26 cellular contexts compared by ENCODE assay signal in genomic region chr2:238875531-238876231, GRCh38. TPM values are rescaled to one million over a fixed set of nuclear protein-coding genes. Genes with fewer than 3 reads are reported as not detected.
DNase-seq lines count a peak whose midpoint lies in the region; ATAC-seq and TF ChIP-seq lines count a peak whose summit lies in the region.
"Had no signal": no experiment of that assay in that cellular context is flagged by ENCODE, and none has a peak within 500 bp of the region (broad histone marks: within the 10 kb centered on the region; RNA-seq: fewer than 3 reads in every experiment).

No MANE protein-coding gene starts in this region.

- POLR2A ChIA-PET in RWPE1 (lab: Yijun Ruan, JAX; ENCODE audit: low non-redundant PET) = no interaction called here

- no peaks in the 10 kb centered on the region for H3K27me3 ChIP-seq in tibial artery
- H3K27me3 ChIP-seq: pancreas had no signal

- no peak for TF ChIP-seq CTCF in RWPE1 (conservative IDR thresholded peaks at IDR 0.05; ENCODE audit: low read depth)
- TF ChIP-seq CTCF in nephron (IDR thresholded peaks at IDR 0.05; ENCODE audit: unreplicated experiment in 3 of 3) = no peak
- no peak for TF ChIP-seq CTCF in tibial artery (IDR thresholded peaks at IDR 0.05)

- CTCF ChIA-PET in RWPE1 (lab: Yijun Ruan, JAX) = interaction anchor here (0.6 kb wide), 1 partner anchor 780 kb away, joined by 3 read pairs; no protein-coding TSS in a partner anchor

- no peaks in the 10 kb centered on the region for H3K36me3 ChIP-seq in tibial artery
- H3K36me3 ChIP-seq: HAP-1, pancreas, thoracic aorta had no signal

- H3K9me3 ChIP-seq in tibial artery = no peaks in the 10 kb centered on the region
- H3K9me3 ChIP-seq: HAP-1, pancreas, thoracic aorta had no signal

- peaks cover 26% of the 10 kb centered on the region for H3K27me3 Mint-ChIP-seq in nephron (ENCODE audit: low read depth)
- H3K27me3 Mint-ChIP-seq: activated CD4-positive, alpha-beta memory T cell treated with anti-CD3 and anti-CD28 coated beads, Interleukin-2, amount 10 ng/mL, durations not matched to agents 7 days and 5 days had no signal

- no peak for ATAC-seq in GM19397 (IDR thresholded peaks at IDR 0.05; ENCODE audit: unreplicated experiment)
- ATAC-seq: CD8-positive, alpha-beta T cell; natural killer cell had no signal

- no peak overlapping the region for H3K4me3 Mint-ChIP-seq in nephron
- H3K4me3 Mint-ChIP-seq: activated CD4-positive, alpha-beta memory T cell treated with anti-CD3 and anti-CD28 coated beads, Interleukin-2, amount 10 ng/mL, durations not matched to agents 7 days and 5 days; CD8-positive, alpha-beta T cell; memory B cell; natural killer cell had no signal

- H3K36me3 Mint-ChIP-seq in nephron (ENCODE audit: low read depth) = peaks cover 6% of the 10 kb centered on the region
- H3K36me3 Mint-ChIP-seq: CD8-positive, alpha-beta T cell; memory B cell; natural killer cell had no signal

- H3K9me3 Mint-ChIP-seq in nephron = no peaks in the 10 kb centered on the region
- H3K9me3 Mint-ChIP-seq: natural killer cell had no signal

- H3K4me3 ChIP-seq in tibial artery = no peak overlapping the region
- H3K4me3 ChIP-seq: HAP-1, pancreas, thoracic aorta had no signal

- peaks cover 10% of the 10 kb centered on the region for H3K4me1 Mint-ChIP-seq in nephron
- H3K4me1 Mint-ChIP-seq: activated CD4-positive, alpha-beta memory T cell treated with anti-CD3 and anti-CD28 coated beads, Interleukin-2, amount 10 ng/mL, durations not matched to agents 7 days and 5 days; memory B cell; natural killer cell had no signal

- H3K27ac Mint-ChIP-seq in nephron = peak overlapping the region in 2 of 3 experiments; percentile 40 to 44
- H3K27ac Mint-ChIP-seq: activated CD4-positive, alpha-beta memory T cell treated with anti-CD3 and anti-CD28 coated beads, Interleukin-2, amount 10 ng/mL, durations not matched to agents 7 days and 5 days; CD8-positive, alpha-beta T cell; memory B cell; natural killer cell had no signal

- no peak for DNase-seq in RWPE1 (ENCODE audit: low spot score)
- DNase-seq in fibroblast of peridontal ligament (ENCODE audit: extremely low read depth) = peak; percentile 43
- DNase-seq in tibial artery = peak; percentile 70 to 83
- DNase-seq in HUDEP-2 (lab: John Stamatoyannopoulos, UW; ENCODE audit: unreplicated experiment in 76 of 76) = no peak
- no peak for DNase-seq in SK-N-DZ (ENCODE audit: low spot score)
- no peak for DNase-seq in NCI-H1417 treated with DMSO at 0.1 percent for 48 hours (lab: John Stamatoyannopoulos, UW)
- DNase-seq: activated CD4-positive, alpha-beta memory T cell treated with anti-CD3 and anti-CD28 coated beads, Interleukin-2, amount 10 ng/mL, durations not matched to agents 7 days and 5 days; activated naive CD4-positive, alpha-beta T cell treated with Interleukin-2 at 50 U/mL for 16 hours; AML-193; amniotic stem cell; CD8-positive, alpha-beta T cell; DMS153; foreskin melanocyte; GDM1; KG1; natural killer cell; NCI-H187; NCI-H2227 treated with DMSO at 0.1 percent for 48 hours; NCI-H748 treated with DMSO at 0.1 percent for 48 hours; SHP77 treated with DMSO at 0.1 percent for 48 hours had no signal

- intact Hi-C loops in tibial artery (cut with DNase I; ENCODE audit: low total_unique reads) = no loop called here

- H3K4me1 ChIP-seq in tibial artery = peaks cover 0 to 13% (median 7%) of the 10 kb centered on the region in 4 donors
- H3K4me1 ChIP-seq: HAP-1, pancreas had no signal

- H3K27ac ChIP-seq in RWPE1 = 0 out of 2 replicates have a peak overlapping the region, but pooled peaks have one; percentile 6
- H3K27ac ChIP-seq in tibial artery = peak overlapping the region in 1 of 2 donors; percentile 38
- H3K27ac ChIP-seq: pancreas, thoracic aorta had no signal

RNA-seq across cellular contexts. Expression of gene TWIST2, which starts 27.8 kb away (rescaled TPM):
- polyA plus RNA-seq in SK-N-DZ (2014; cell fraction: cytosol; rRNA removed) = not detected in 2 replicates
- not detected in 2 replicates for polyA plus RNA-seq in SK-N-DZ (2014; cell fraction: nucleus; rRNA removed)

Comparison
In these comparisons a context has a peak if more than half of its experiments do, and no peak if none do; other contexts are left out.
1. DNase-seq: peak in fibroblast of peridontal ligament (single experiment) and tibial artery (2 of 2); none in RWPE1 (single experiment), HUDEP-2 (0 of 76), SK-N-DZ (single experiment) and NCI-H1417 treated with DMSO at 0.1 percent for 48 hours (single experiment).